14 cellular contexts compared by ENCODE assay signal in the genomic region with DNA sequence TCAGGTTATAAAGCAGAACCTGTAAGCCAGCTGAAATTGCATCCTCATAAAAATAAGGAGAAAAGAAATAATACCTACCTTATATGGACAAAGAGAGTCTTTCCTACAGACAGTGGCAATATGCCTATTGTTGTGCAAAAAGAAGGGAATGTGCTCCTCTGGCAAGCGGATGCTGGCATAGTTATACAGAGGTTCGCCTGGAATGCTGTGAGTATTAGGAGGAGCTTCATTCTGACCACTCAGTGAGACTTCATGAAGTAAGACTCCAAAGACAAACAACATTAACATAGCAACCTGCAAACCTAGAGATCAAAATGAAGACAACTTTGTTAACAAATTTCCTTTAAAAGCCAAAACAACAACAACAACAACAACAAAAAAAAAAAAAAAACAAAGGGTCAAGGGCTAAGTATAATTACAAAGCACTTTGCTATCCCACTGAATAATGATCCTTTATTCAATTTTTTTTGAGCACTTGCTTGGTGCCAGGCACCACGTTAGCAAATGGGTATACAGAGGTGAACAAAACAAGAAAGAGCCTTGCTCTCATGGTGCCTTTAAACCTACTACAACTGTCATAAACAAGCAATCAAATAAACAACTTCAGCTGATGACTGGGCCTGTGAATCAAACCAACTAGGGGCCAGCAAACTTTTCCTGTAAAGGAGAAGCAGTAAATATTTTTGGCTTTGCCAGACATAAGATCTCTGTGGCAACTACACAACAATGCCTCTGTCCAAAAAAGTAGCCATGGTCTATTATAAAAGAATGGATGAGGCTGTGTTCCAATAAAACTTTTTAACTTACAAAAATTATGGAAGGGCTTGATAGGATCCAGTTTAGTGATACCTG. TPM values are rescaled to one million over a fixed set of nuclear protein-coding genes. Genes with fewer than 3 reads are reported as not detected.
A peak's percentile ranks its signal among the peaks of the same experiment; 100 is the strongest.
DNase-seq lines count a peak whose midpoint lies in the region; ATAC-seq and TF ChIP-seq lines count a peak whose summit lies in the region.
"Had no signal": no experiment of that assay in that cellular context is flagged by ENCODE, and none has a peak within 500 bp of the region (broad histone marks: within the 10 kb centered on the region; RNA-seq: fewer than 3 reads in every experiment).

No MANE protein-coding gene starts in this region.

- H3K27ac ChIP-seq in transverse colon (peak overlapping the region; percentile 35 to 62 (median 48)), spleen (no peak overlapping the region)
- H3K27ac ChIP-seq: 22Rv1, suprapubic skin had no signal

- no peak for ATAC-seq in activated CD8-positive, alpha-beta T cell treated with anti-CD3 and anti-CD28 coated beads, Interleukin-2, amount 10 ng/mL, durations not matched to agents 7 days and 5 days

- CTCF ChIA-PET in activated CD8-positive, alpha-beta T cell treated with anti-CD3 and anti-CD28 coated beads, Interleukin-2, amount 10 ng/mL, durations not matched to agents 7 days and 5 days (lab: Charles Lee): interaction anchor here (1.0 kb wide), 1 partner anchor 13 kb away, joined by 3 read pairs; no protein-coding TSS in a partner anchor

- H3K27me3 ChIP-seq in transverse colon: no peaks in the 10 kb centered on the region
- no peaks in the 10 kb centered on the region for H3K27me3 ChIP-seq in spleen (replicated peaks in 1 of 7)
- H3K27me3 ChIP-seq: suprapubic skin had no signal

- H3K36me3 ChIP-seq in transverse colon (peaks cover 0 to 24% (median 0%) of the 10 kb centered on the region in 4 donors), spleen (peaks cover 0 to 59% (median 15%) of the 10 kb centered on the region in 6 donors)

- TF ChIP-seq CTCF in transverse colon (IDR thresholded peaks at IDR 0.05) (no peak), spleen (IDR thresholded peaks at IDR 0.05 in 8 of 11, conservative IDR thresholded peaks at IDR 0.05 in 3 of 11) (no peak)

- H3K4me1 Mint-ChIP-seq in activated CD8-positive, alpha-beta T cell treated with anti-CD3 and anti-CD28 coated beads, Interleukin-2, amount 10 ng/mL, durations not matched to agents 7 days and 5 days (ENCODE audit: low read depth): peaks cover 17% of the 10 kb centered on the region

- peaks cover 22% of the 10 kb centered on the region for H3K36me3 Mint-ChIP-seq in activated CD8-positive, alpha-beta T cell treated with anti-CD3 and anti-CD28 coated beads, Interleukin-2, amount 10 ng/mL, durations not matched to agents 7 days and 5 days (ENCODE audit: low read depth)

- in situ Hi-C loops in transverse colon (cut with MboI; ENCODE audit: low pct_ligation_motif_present in 1 of 4, low pct_unique_long_range_greater_than_20kb in 1 of 4, low sequenced_read_pairs in 3 of 4): no loop called here

- H3K27me3 Mint-ChIP-seq in activated CD8-positive, alpha-beta T cell treated with anti-CD3 and anti-CD28 coated beads, Interleukin-2, amount 10 ng/mL, durations not matched to agents 7 days and 5 days (ENCODE audit: low read depth): no peaks in the 10 kb centered on the region

- 69 to 74% methylated on average over 3 of the region's 3 CpGs for WGBS in transverse colon (ENCODE audit: low coverage in 1 of 2), 2 donors
- 83 to 93% (median 92%) methylated on average over 3 of the region's 3 CpGs for WGBS in spleen, 5 donors

- H3K9me3 ChIP-seq in transverse colon (no peaks in the 10 kb centered on the region), spleen (no peaks in the 10 kb centered on the region)
- H3K9me3 ChIP-seq: suprapubic skin had no signal

- H3K4me1 ChIP-seq in transverse colon (peaks cover 3 to 21% (median 11%) of the 10 kb centered on the region in 4 donors), spleen (peaks cover 7 to 30% (median 22%) of the 10 kb centered on the region in 6 donors)

- no peak for TF ChIP-seq EP300 in transverse colon (IDR thresholded peaks at IDR 0.05; ENCODE audit: low read depth)

- TF ChIP-seq POLR2A in transverse colon (IDR thresholded peaks at IDR 0.05) (no peak), spleen (IDR thresholded peaks at IDR 0.05) (no peak)

- DNase-seq in NCI-H82 (lab: John Stamatoyannopoulos, UW): peak; percentile 8
- DNase-seq in NCI-H82 treated with DMSO at 0.1 percent for 48 hours (lab: John Stamatoyannopoulos, UW; ENCODE audit: unreplicated experiment): no peak
- peak; percentile 84 for DNase-seq in dedifferentiated amniotic fluid mesenchymal stem cell (ENCODE audit: extremely low spot score)
- DNase-seq in lung microvascular endothelial cell (ENCODE audit: low read depth in 2 of 2): peak; percentile 58 to 59
- DNase-seq in transverse colon: no peak
- no peak for DNase-seq in spleen
- no peak for DNase-seq in activated CD8-positive, alpha-beta T cell treated with anti-CD3 and anti-CD28 coated beads, Interleukin-2, amount 10 ng/mL, durations not matched to agents 7 days and 5 days
- DNase-seq in D341Med (ENCODE audit: low spot score): no peak
- DNase-seq: activated CD4-positive, alpha-beta T cell treated with anti-CD3 and anti-CD28 coated beads, Interleukin-2, amount 50 U/mL, for 48 hours; NCI-H1092; SIG-M5 had no signal

- H3K9me3 Mint-ChIP-seq in activated CD8-positive, alpha-beta T cell treated with anti-CD3 and anti-CD28 coated beads, Interleukin-2, amount 10 ng/mL, durations not matched to agents 7 days and 5 days (ENCODE audit: insufficient read depth): no peaks in the 10 kb centered on the region

- no peak overlapping the region for H3K4me3 Mint-ChIP-seq in activated CD8-positive, alpha-beta T cell treated with anti-CD3 and anti-CD28 coated beads, Interleukin-2, amount 10 ng/mL, durations not matched to agents 7 days and 5 days

- intact Hi-C loops in transverse colon (cut with DNase I; ENCODE audit: low total_unique reads) (no loop called here), spleen (cut with DNase I; ENCODE audit: low total_unique reads) (no loop called here)

- H3K27ac Mint-ChIP-seq in activated CD8-positive, alpha-beta T cell treated with anti-CD3 and anti-CD28 coated beads, Interleukin-2, amount 10 ng/mL, durations not matched to agents 7 days and 5 days: no peak overlapping the region

- POLR2A ChIA-PET in activated CD8-positive, alpha-beta T cell treated with anti-CD3 and anti-CD28 coated beads, Interleukin-2, amount 10 ng/mL, durations not matched to agents 7 days and 5 days (lab: Charles Lee): interaction anchor here (1.0 kb wide), 1 partner anchor 9 kb away, joined by 3 read pairs; no protein-coding TSS in a partner anchor

- no peak overlapping the region for H3K4me3 ChIP-seq in transverse colon
- H3K4me3 ChIP-seq in spleen: no peak overlapping the region
- H3K4me3 ChIP-seq: smooth muscle cell, suprapubic skin had no signal

RNA-seq across cellular contexts. Expression of gene EOGT, which starts 3.7 kb away (rescaled TPM):
- 23.4 and 40.5 TPM in 2 replicates for total RNA-seq in lung microvascular endothelial cell
- 10 to 100 TPM; 12.0 to 22.4 (median 18.7) TPM for total RNA-seq in transverse colon
- total RNA-seq in spleen: 10 to 100 TPM; 20.5 to 30.9 (median 29.2) TPM
- polyA plus RNA-seq in spleen: 10 to 100 TPM in 2 of 3 donors, 1 to 10 TPM in 1; 9.2 to 14.8 (median 14.4) TPM
- 10 to 100 TPM in 1 of 2 experiments, 1 to 10 TPM in 1; 9.4 to 13.6 TPM for total RNA-seq in activated CD8-positive, alpha-beta T cell treated with anti-CD3 and anti-CD28 coated beads, Interleukin-2, amount 10 ng/mL, durations not matched to agents 7 days and 5 days

RNA-seq across cellular contexts. Expression of gene TMF1, which starts 42.3 kb away (rescaled TPM):
- total RNA-seq in lung microvascular endothelial cell (17.4 and 20.4 TPM in 2 replicates), transverse colon (10 to 100 TPM; 15.5 to 53.2 (median 39.9) TPM), spleen (10 to 100 TPM; 35.1 to 43.4 (median 38.0) TPM)
- 1 to 10 TPM; 7.5 to 7.7 (median 7.5) TPM for polyA plus RNA-seq in spleen
- total RNA-seq in activated CD8-positive, alpha-beta T cell treated with anti-CD3 and anti-CD28 coated beads, Interleukin-2, amount 10 ng/mL, durations not matched to agents 7 days and 5 days: 10 to 100 TPM; 47.5 to 49.3 TPM

Comparison
In these comparisons a context has a peak if more than half of its experiments do, and no peak if none do; other contexts are left out.
1. DNase-seq: peak in NCI-H82 (single experiment), dedifferentiated amniotic fluid mesenchymal stem cell (single experiment) and lung microvascular endothelial cell (2 of 2); none in NCI-H82 treated with DMSO at 0.1 percent for 48 hours (single experiment), transverse colon (single experiment), spleen (single experiment), activated CD8-positive, alpha-beta T cell treated with anti-CD3 and anti-CD28 coated beads, Interleukin-2, amount 10 ng/mL, durations not matched to agents 7 days and 5 days (single experiment) and D341Med (single experiment).
2. H3K27ac ChIP-seq: peak in transverse colon (4 of 4); none in spleen (0 of 8).